ENCODE assay signal across 18 cellular contexts in genomic region chr6:160167547-160168391, GRCh38. TPM values are rescaled to one million over a fixed set of nuclear protein-coding genes. Genes with fewer than 3 reads are reported as not detected.
DNase-seq lines count a peak whose midpoint lies in the region; ATAC-seq and TF ChIP-seq lines count a peak whose summit lies in the region.
"Had no signal": no experiment of that assay in that cellular context is flagged by ENCODE, and none has a peak within 500 bp of the region (broad histone marks: within the 10 kb centered on the region; RNA-seq: fewer than 3 reads in every experiment).

No MANE protein-coding gene starts in this region.

- no peaks in the 10 kb centered on the region for H3K9me3 ChIP-seq in adrenal gland (replicated peaks in 1 of 3)
- H3K9me3 ChIP-seq: pancreas had no signal

- H3K9me3 Mint-ChIP-seq in progenitor cell of endocrine pancreas (ENCODE audit: low read depth) = peaks cover 4% of the 10 kb centered on the region

- peak in 1 of 7 donors; percentile 26 for DNase-seq in adrenal gland
- DNase-seq in left colon = peak; percentile 33 to 49
- no peak for DNase-seq in hypothalamus (lab: John Stamatoyannopoulos, UW)
- DNase-seq in progenitor cell of endocrine pancreas (ENCODE audit: low spot score, unreplicated experiment) = no peak
- DNase-seq in SK-N-DZ (ENCODE audit: low spot score) = no peak
- DNase-seq: activated CD4-positive, CD25-positive, alpha-beta regulatory T cell treated with anti-CD3 and anti-CD28 coated beads, Interleukin-2, amount 50 U/mL, for 72 hours; activated CD8-positive, alpha-beta memory T cell treated with anti-CD3 and anti-CD28 coated beads, Interleukin-2, amount 10 ng/mL, durations not matched to agents 7 days and 5 days; anterior cingulate cortex; foreskin keratinocyte; left ventricle myocardium inferior; pancreas; SHP77 treated with DMSO at 0.1 percent for 48 hours had no signal

- H3K27me3 Mint-ChIP-seq in progenitor cell of endocrine pancreas = no peaks in the 10 kb centered on the region

- no peaks in the 10 kb centered on the region for H3K36me3 ChIP-seq in adrenal gland (replicated peaks in 1 of 2)
- H3K36me3 ChIP-seq: left ventricle myocardium inferior, pancreas had no signal

- no peak overlapping the region for H3K27ac Mint-ChIP-seq in progenitor cell of endocrine pancreas
- H3K27ac Mint-ChIP-seq: activated CD8-positive, alpha-beta memory T cell treated with anti-CD3 and anti-CD28 coated beads, Interleukin-2, amount 10 ng/mL, durations not matched to agents 7 days and 5 days had no signal

- 72 to 84% (median 76%) methylated on average over 7 of the region's 7 CpGs for WGBS in adrenal gland, 4 donors

- H3K4me1 Mint-ChIP-seq in progenitor cell of endocrine pancreas (ENCODE audit: low read depth) = peaks cover 13% of the 10 kb centered on the region
- H3K4me1 Mint-ChIP-seq: activated CD8-positive, alpha-beta memory T cell treated with anti-CD3 and anti-CD28 coated beads, Interleukin-2, amount 10 ng/mL, durations not matched to agents 7 days and 5 days had no signal

- H3K27ac ChIP-seq in C4-2B = peak overlapping the region; percentile 67; the same call in 1 of the 2 replicates
- H3K27ac ChIP-seq in adrenal gland = no peak overlapping the region
- H3K27ac ChIP-seq: foreskin keratinocyte, left ventricle myocardium inferior, pancreas, skin epidermis had no signal

- H3K4me3 Mint-ChIP-seq in progenitor cell of endocrine pancreas (ENCODE audit: low read depth) = no peak overlapping the region
- H3K4me3 Mint-ChIP-seq: activated CD8-positive, alpha-beta memory T cell treated with anti-CD3 and anti-CD28 coated beads, Interleukin-2, amount 10 ng/mL, durations not matched to agents 7 days and 5 days had no signal

- no peaks in the 10 kb centered on the region for H3K27me3 ChIP-seq in adrenal gland
- H3K27me3 ChIP-seq: foreskin keratinocyte, pancreas had no signal

- no peaks in the 10 kb centered on the region for H3K4me1 ChIP-seq in adrenal gland (replicated peaks in 1 of 2)
- H3K4me1 ChIP-seq: foreskin keratinocyte, left ventricle myocardium inferior had no signal

- TF ChIP-seq CTCF in C4-2B (conservative IDR thresholded peaks at IDR 0.05) (peak; percentile 16), LNCAP (IDR thresholded peaks at IDR 0.05) (peak; percentile 40; the same call in 1 of the 2 replicates), adrenal gland (IDR thresholded peaks at IDR 0.05) (peak in 4 of 6 experiments; percentile 14 to 54 (median 22)), progenitor cell of endocrine pancreas (IDR thresholded peaks at IDR 0.05; ENCODE audit: unreplicated experiment) (no peak)

- ATAC-seq in left colon (peak; percentile 94), GM19467 (IDR thresholded peaks at IDR 0.05; ENCODE audit: unreplicated experiment) (no peak)
- ATAC-seq: activated CD8-positive, alpha-beta memory T cell treated with anti-CD3 and anti-CD28 coated beads, Interleukin-2, amount 10 ng/mL, durations not matched to agents 7 days and 5 days; foreskin keratinocyte; GM12878 had no signal

- no peaks in the 10 kb centered on the region for H3K36me3 Mint-ChIP-seq in progenitor cell of endocrine pancreas (ENCODE audit: insufficient read depth)
- H3K36me3 Mint-ChIP-seq: activated CD8-positive, alpha-beta memory T cell treated with anti-CD3 and anti-CD28 coated beads, Interleukin-2, amount 10 ng/mL, durations not matched to agents 7 days and 5 days had no signal

- H3K4me3 ChIP-seq in adrenal gland = no peak overlapping the region
- H3K4me3 ChIP-seq: GM12878, left ventricle myocardium inferior, pancreas, skin epidermis had no signal

- intact Hi-C loops in adrenal gland (cut with DNase I) = no loop called here
- intact Hi-C loops in left colon (cut with DNase I, micrococcal nuclease) = no loop called here

- TF ChIP-seq POLR2A in adrenal gland (IDR thresholded peaks at IDR 0.05) = no peak

RNA-seq across cellular contexts. Expression of gene SLC22A1, which starts 46.2 kb away (rescaled TPM):
- total RNA-seq in adrenal gland (1 to 10 TPM in 3 of 8 donors, under 1 TPM in 3, not detected in 2; 0.26 to 2.1 (median 1.2) TPM), left colon (1 to 10 TPM; 1.5 to 3.1 TPM), progenitor cell of endocrine pancreas (2.4 and 3.0 TPM in 2 replicates)
- 1 to 10 TPM; 1.6 to 7.1 (median 2.1) TPM for polyA plus RNA-seq in adrenal gland
- 0.24 TPM in 1 of 2 replicates, not detected in the other for polyA plus RNA-seq in SK-N-DZ (2014; cell fraction: cytosol; rRNA removed)
- 0.46 TPM in 1 of 2 replicates, not detected in the other for polyA plus RNA-seq in SK-N-DZ (2014; cell fraction: nucleus; rRNA removed)
- total RNA-seq: temporal lobe had no signal

Comparison
In these comparisons a context has a peak if more than half of its experiments do, and no peak if none do; other contexts are left out.
1. DNase-seq: peak in left colon (2 of 2); none in hypothalamus (0 of 51), progenitor cell of endocrine pancreas (single experiment) and SK-N-DZ (single experiment).